ENCODE assay signal across 8 cellular contexts in the genomic region with DNA sequence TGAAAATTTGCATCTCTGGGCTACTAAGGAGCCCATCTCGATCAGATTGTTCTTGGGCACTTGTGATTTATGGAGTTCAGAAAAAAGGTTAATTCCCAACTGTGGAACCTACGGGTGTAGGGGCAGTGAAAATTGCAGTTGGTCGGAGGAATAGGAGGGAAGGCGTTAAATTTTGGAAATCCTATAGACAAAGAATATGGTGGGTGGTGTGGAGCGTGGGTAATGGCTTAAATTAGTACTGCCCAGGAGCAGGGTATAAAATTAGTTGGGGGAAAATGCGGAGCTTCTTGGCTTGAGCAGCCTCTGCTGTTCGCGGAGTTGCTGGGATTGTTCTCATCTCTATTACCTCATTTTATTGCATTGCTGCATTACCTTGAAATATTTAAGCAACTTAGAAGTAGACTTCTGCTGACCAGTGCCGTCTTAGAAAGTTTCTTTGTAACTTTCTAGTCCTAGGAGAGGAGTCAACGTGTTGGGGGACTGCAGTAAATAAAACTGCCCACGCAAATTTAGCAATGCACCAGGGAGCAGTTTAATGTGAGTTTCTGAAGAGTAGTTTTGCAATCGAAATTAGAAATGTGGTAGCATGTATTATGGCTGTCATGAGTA. TPM values are rescaled to one million over a fixed set of nuclear protein-coding genes. Genes with fewer than 3 reads are reported as not detected.
DNase-seq lines count a peak whose midpoint lies in the region; ATAC-seq and TF ChIP-seq lines count a peak whose summit lies in the region.

No MANE protein-coding gene starts in this region.

- H3K4me2 ChIP-seq in SU-DHL-6 (ENCODE audit: low read depth, low read length, poor library complexity, severe bottlenecking), result peak overlapping the region; percentile 82

- no peaks in the 10 kb centered on the region for H3K9me2 ChIP-seq in SU-DHL-6 (replicated peaks; ENCODE audit: insufficient read depth, low read length)

- H3K4me3 ChIP-seq in GM06990 (replicated peaks; ENCODE audit: low read depth, low read length) (peak overlapping the region; percentile 87), SU-DHL-6 (ENCODE audit: insufficient read depth, low read length, poor library complexity, severe bottlenecking) (peak overlapping the region; percentile 55)

- peaks cover 57% of the 10 kb centered on the region for H3K4me1 Mint-ChIP-seq in dendritic cell treated with granulocyte-macrophage colony-stimulating factor and Interleukin-4, amounts not matched to agents 40 ng/mL and 50 ng/mL, for 4 days (ENCODE audit: low read depth)
- H3K4me1 Mint-ChIP-seq in mesothelial cell of epicardium, result peaks cover 43% of the 10 kb centered on the region

- H4K20me1 ChIP-seq in SU-DHL-6 (ENCODE audit: low read depth, low read length), result no peaks in the 10 kb centered on the region

- H3K9me3 ChIP-seq in SU-DHL-6 (ENCODE audit: insufficient read depth, low read length), result no peaks in the 10 kb centered on the region

- ATAC-seq in HG03095 (IDR thresholded peaks at IDR 0.05; ENCODE audit: unreplicated experiment) (no peak), GM19397 (IDR thresholded peaks at IDR 0.05; ENCODE audit: unreplicated experiment) (no peak), GM21447 (IDR thresholded peaks at IDR 0.05; ENCODE audit: unreplicated experiment) (no peak)

- TF ChIP-seq CTCF in 22Rv1 (IDR thresholded peaks at IDR 0.05) (0 out of 2 replicates have a peak, but pooled peaks have one; percentile 6), GM06990 (IDR thresholded peaks at IDR 0.05; ENCODE audit: insufficient read depth, low read length, poor library complexity, severe bottlenecking) (no peak), SU-DHL-6 (IDR thresholded peaks at IDR 0.05; ENCODE audit: insufficient read depth, low read length, poor library complexity, severe bottlenecking) (no peak), mesothelial cell of epicardium (IDR thresholded peaks at IDR 0.05; ENCODE audit: unreplicated experiment) (no peak)

- H3K9me3 Mint-ChIP-seq in dendritic cell treated with granulocyte-macrophage colony-stimulating factor and Interleukin-4, amounts not matched to agents 40 ng/mL and 50 ng/mL, for 4 days, result no peaks in the 10 kb centered on the region
- H3K9me3 Mint-ChIP-seq in mesothelial cell of epicardium, result no peaks in the 10 kb centered on the region

- no peaks in the 10 kb centered on the region for H3K79me2 ChIP-seq in SU-DHL-6 (ENCODE audit: insufficient read depth, low read length)

- H3K4me3 Mint-ChIP-seq in dendritic cell treated with granulocyte-macrophage colony-stimulating factor and Interleukin-4, amounts not matched to agents 40 ng/mL and 50 ng/mL, for 4 days, result peak overlapping the region; percentile 94
- H3K4me3 Mint-ChIP-seq in mesothelial cell of epicardium, result peak overlapping the region; percentile 87

- peak overlapping the region; percentile 86 for H3K27ac Mint-ChIP-seq in dendritic cell treated with granulocyte-macrophage colony-stimulating factor and Interleukin-4, amounts not matched to agents 40 ng/mL and 50 ng/mL, for 4 days
- peak overlapping the region; percentile 97 for H3K27ac Mint-ChIP-seq in mesothelial cell of epicardium

- no peaks in the 10 kb centered on the region; the same call in 1 of the 2 replicates for H3F3A ChIP-seq in SU-DHL-6 (ENCODE audit: insufficient read depth)

- H3K36me3 Mint-ChIP-seq in dendritic cell treated with granulocyte-macrophage colony-stimulating factor and Interleukin-4, amounts not matched to agents 40 ng/mL and 50 ng/mL, for 4 days (ENCODE audit: low read depth), result peaks cover 46% of the 10 kb centered on the region
- H3K36me3 Mint-ChIP-seq in mesothelial cell of epicardium, result peaks cover 22% of the 10 kb centered on the region

- no peak overlapping the region for H2AFZ ChIP-seq in SU-DHL-6 (ENCODE audit: low read depth, low read length, severe bottlenecking)

- H3K9ac ChIP-seq in SU-DHL-6 (ENCODE audit: low read length), result peak overlapping the region; percentile 26; the same call in 1 of the 2 replicates

- H3K36me3 ChIP-seq in GM06990 (ENCODE audit: control insufficient read depth, insufficient read depth, low read length) (peaks cover 14% of the 10 kb centered on the region), SU-DHL-6 (ENCODE audit: low read length) (no peaks in the 10 kb centered on the region)

- H3K27ac ChIP-seq in 22Rv1 (no peak overlapping the region), SU-DHL-6 (ENCODE audit: low read depth, low read length) (no peak overlapping the region)

- no peaks in the 10 kb centered on the region for H3K27me3 ChIP-seq in GM06990 (replicated peaks; ENCODE audit: control insufficient read depth, insufficient read depth, low read length)
- no peaks in the 10 kb centered on the region for H3K27me3 ChIP-seq in SU-DHL-6 (ENCODE audit: low read length)

- DNase-seq in GM06990 (ENCODE audit: extremely low read depth, insufficient read length), result no peak
- DNase-seq in mesothelial cell of epicardium (ENCODE audit: low spot score in 2 of 2, unreplicated experiment in 2 of 2), result no peak

- intact Hi-C loops in dendritic cell treated with granulocyte-macrophage colony-stimulating factor and Interleukin-4, amounts not matched to agents 40 ng/mL and 50 ng/mL, for 4 days (cut with micrococcal nuclease), result loop anchor here (5.0 to 10.0 kb wide), 3 partner anchors 53 to 215 kb away; no protein-coding TSS in a partner anchor

- peaks cover 55% of the 10 kb centered on the region for H3K27me3 Mint-ChIP-seq in dendritic cell treated with granulocyte-macrophage colony-stimulating factor and Interleukin-4, amounts not matched to agents 40 ng/mL and 50 ng/mL, for 4 days
- no peaks in the 10 kb centered on the region for H3K27me3 Mint-ChIP-seq in mesothelial cell of epicardium (ENCODE audit: low read depth)

RNA-seq across cellular contexts. Expression of gene S1PR1, which starts 0.5 kb away (rescaled TPM):
- 21.5 to 25.5 TPM (median 23.5 TPM) in 3 replicates for total RNA-seq in mesothelial cell of epicardium
